ENCODE assay signal across 23 cellular contexts in genomic region chr10:80274396-80275134, GRCh38. TPM values are rescaled to one million over a fixed set of nuclear protein-coding genes. Genes with fewer than 3 reads are reported as not detected.
DNase-seq lines count a peak whose midpoint lies in the region; ATAC-seq and TF ChIP-seq lines count a peak whose summit lies in the region.
"Had no signal": no experiment of that assay in that cellular context is flagged by ENCODE, and none has a peak within 500 bp of the region (broad histone marks: within the 10 kb centered on the region; RNA-seq: fewer than 3 reads in every experiment).

No MANE protein-coding gene starts in this region.

- H4K20me1 ChIP-seq in osteoblast (ENCODE audit: insufficient read depth, low read length), result no peaks in the 10 kb centered on the region
- H4K20me1 ChIP-seq: BLaER1 had no signal

- no peak overlapping the region for H2AFZ ChIP-seq in osteoblast (ENCODE audit: low read length)

- H3K36me3 ChIP-seq in right atrium auricular region, result no peaks in the 10 kb centered on the region
- no peaks in the 10 kb centered on the region for H3K36me3 ChIP-seq in heart left ventricle
- peaks cover 15 to 60% (median 57%) of the 10 kb centered on the region in 4 donors for H3K36me3 ChIP-seq in liver (ENCODE audit: control insufficient read depth in 4 of 4, insufficient read depth in 3 of 4, low read depth in 1 of 4, low read length in 3 of 4)
- no peaks in the 10 kb centered on the region for H3K36me3 ChIP-seq in osteoblast (ENCODE audit: insufficient read depth, low read length)
- H3K36me3 ChIP-seq: BLaER1, SJCRH30 had no signal

- DNase-seq in right atrium auricular region (ENCODE audit: low spot score) (peak; percentile 18), heart left ventricle (no peak), osteoblast (ENCODE audit: insufficient read length, low spot score, missing footprints) (peak; percentile 53), SIG-M5 treated with dmso at 0.1 percent for 504 hours (lab: John Stamatoyannopoulos, UW; ENCODE audit: unreplicated experiment) (no peak), COLO829 (ENCODE audit: low spot score) (no peak)
- DNase-seq in stimulated activated CD4-positive, alpha-beta T cell treated with anti-CD3 and anti-CD28 coated beads, Interleukin-2, amount 100 ng/mL, for 24 hours, result no peak
- DNase-seq: CD4-positive, CD25-positive, alpha-beta regulatory T cell; DMS53; HCEC 1CT; MM.1S; NCI-H2029; NCI-H446 treated with DMSO at 0.1 percent for 48 hours; NCI-H526; NCI-H82; NK-92 treated with Interleukin-12 subunit alpha and Interleukin-12 subunit beta, amount 100 ng/mL, for 24 hours; PC-3; SJCRH30 had no signal

- intact Hi-C loops in heart left ventricle (cut with DNase I), result no loop called here

- H3K27ac ChIP-seq in right atrium auricular region (no peak overlapping the region), heart left ventricle (no peak overlapping the region), liver (ENCODE audit: low read depth in 1 of 2, low read length in 2 of 2) (peak overlapping the region; percentile 8 to 33), osteoblast (ENCODE audit: low read depth, low read length) (no peak overlapping the region)
- H3K27ac ChIP-seq: BLaER1, KMS-11, SJCRH30 had no signal

- TF ChIP-seq RAD21 in liver (IDR thresholded peaks at IDR 0.05), result no peak

- no peak overlapping the region for H3K4me3 ChIP-seq in right atrium auricular region
- no peak overlapping the region for H3K4me3 ChIP-seq in heart left ventricle
- H3K4me3 ChIP-seq in liver (ENCODE audit: low read depth in 1 of 3, low read length in 3 of 3), result no peak overlapping the region
- H3K4me3 ChIP-seq in osteoblast (ENCODE audit: insufficient read depth, low read length), result no peak overlapping the region
- H3K4me3 ChIP-seq: BLaER1, SJCRH30 had no signal

- ATAC-seq in heart left ventricle (no peak), HG03039 (IDR thresholded peaks at IDR 0.05; ENCODE audit: unreplicated experiment) (no peak)
- ATAC-seq: PC-3 had no signal

- TF ChIP-seq POLR2A in heart left ventricle (IDR thresholded peaks at IDR 0.05), result no peak

- peaks cover 0 to 15% of the 10 kb centered on the region in 2 donors for H3K4me1 ChIP-seq in right atrium auricular region
- H3K4me1 ChIP-seq in heart left ventricle, result peaks cover 0 to 13% (median 0%) of the 10 kb centered on the region in 12 donors
- peaks cover 17 to 69% (median 46%) of the 10 kb centered on the region in 4 donors for H3K4me1 ChIP-seq in liver (ENCODE audit: control insufficient read depth in 4 of 4, insufficient read depth in 4 of 4, low read length in 3 of 4)
- no peaks in the 10 kb centered on the region for H3K4me1 ChIP-seq in osteoblast (ENCODE audit: insufficient read depth, low read length)
- H3K4me1 ChIP-seq: SJCRH30 had no signal

- no peak overlapping the region for H3K4me2 ChIP-seq in osteoblast (ENCODE audit: insufficient read depth, low read length)
- H3K4me2 ChIP-seq: BLaER1, KMS-11 had no signal

- no peak overlapping the region for H3K9ac ChIP-seq in liver (ENCODE audit: low read depth in 1 of 2, low read length in 2 of 2)
- H3K9ac ChIP-seq: BLaER1, KMS-11 had no signal

- H3K79me2 ChIP-seq in osteoblast (ENCODE audit: insufficient read depth, low read length), result no peaks in the 10 kb centered on the region

- no peaks in the 10 kb centered on the region for H3K27me3 ChIP-seq in right atrium auricular region
- no peaks in the 10 kb centered on the region for H3K27me3 ChIP-seq in heart left ventricle
- H3K27me3 ChIP-seq in liver (ENCODE audit: control insufficient read depth in 4 of 4, insufficient read depth in 4 of 4, low read length in 3 of 4), result no peaks in the 10 kb centered on the region
- H3K27me3 ChIP-seq in osteoblast (ENCODE audit: insufficient read depth, low read length), result peaks cover 14% of the 10 kb centered on the region
- H3K27me3 ChIP-seq: BLaER1, SJCRH30 had no signal

- TF ChIP-seq CTCF in right atrium auricular region (IDR thresholded peaks at IDR 0.05), result no peak
- TF ChIP-seq CTCF in heart left ventricle (IDR thresholded peaks at IDR 0.05), result no peak
- TF ChIP-seq CTCF in liver (IDR thresholded peaks at IDR 0.05; ENCODE audit: low read depth, low read length, missing input control), result no peak
- no peak for TF ChIP-seq CTCF in osteoblast (IDR thresholded peaks at IDR 0.05; ENCODE audit: extremely low read depth, low read depth, low read length)

- 89 to 97% (median 91%) methylated on average over 16 to 18 of the region's 18 CpGs for WGBS in heart left ventricle, 4 donors
- 75% methylated on average over 18 of the region's 18 CpGs for WGBS in liver

- no peaks in the 10 kb centered on the region for H3K9me3 ChIP-seq in right atrium auricular region
- H3K9me3 ChIP-seq in heart left ventricle, result no peaks in the 10 kb centered on the region
- H3K9me3 ChIP-seq in liver (ENCODE audit: control insufficient read depth in 4 of 4, low read length in 3 of 4), result no peaks in the 10 kb centered on the region
- H3K9me3 ChIP-seq in osteoblast (ENCODE audit: low read depth, low read length), result no peaks in the 10 kb centered on the region
- H3K9me3 ChIP-seq: BLaER1, SJCRH30 had no signal

TF ChIP-seq in liver, 16 proteins besides CTCF, POLR2A, EP300 and RAD21:
- TF ChIP-seq YY1 (IDR thresholded peaks at IDR 0.05) (no peak), GABPA (IDR thresholded peaks at IDR 0.05 in 1 of 2, conservative IDR thresholded peaks at IDR 0.05 in 1 of 2) (no peak), RXRA (IDR thresholded peaks at IDR 0.05) (no peak), HNF4A (conservative IDR thresholded peaks at IDR 0.05) (peak in 1 of 2 donors; percentile 31), FOXA2 (IDR thresholded peaks at IDR 0.05) (no peak), FOXA1 (IDR thresholded peaks at IDR 0.05) (no peak), REST (IDR thresholded peaks at IDR 0.05) (no peak), HNF4G (IDR thresholded peaks at IDR 0.05) (no peak)
TF ChIP-seq in liver: peak in this region for 1.

RNA-seq across cellular contexts. Expression of gene MAT1A, which starts 14.9 kb away (rescaled TPM):
- total RNA-seq in right atrium auricular region, result not detected
- 1 to 10 TPM in 1 of 9 donors, under 1 TPM in 3, not detected in 5; 0.07 to 1.1 (median 0.46) TPM for total RNA-seq in heart left ventricle
- not detected for polyA plus RNA-seq in heart left ventricle
- total RNA-seq in liver, result 100 to 1,000 TPM; 179 to 662 TPM
- 100 to 1,000 TPM; 327 to 759 TPM for polyA plus RNA-seq in liver
- not detected in 2 replicates for total RNA-seq in osteoblast
- total RNA-seq: CD4-positive, CD25-positive, alpha-beta regulatory T cell; PC-3; SJCRH30 had no signal
- polyA plus RNA-seq: AG04450; CD4-positive, CD25-positive, alpha-beta regulatory T cell; IgD-negative memory B cell had no signal

Comparison
In these comparisons a context has a peak if more than half of its experiments do, and no peak if none do; other contexts are left out.
1. DNase-seq: peak in right atrium auricular region (single experiment) and osteoblast (single experiment); none in heart left ventricle (0 of 5), SIG-M5 treated with dmso at 0.1 percent for 504 hours (single experiment), COLO829 (single experiment) and stimulated activated CD4-positive, alpha-beta T cell treated with anti-CD3 and anti-CD28 coated beads, Interleukin-2, amount 100 ng/mL, for 24 hours (0 of 2).
2. H3K27ac ChIP-seq: peak in liver (2 of 2); none in right atrium auricular region (0 of 2), heart left ventricle (0 of 12) and osteoblast (single experiment).
3. RNA of gene MAT1A, which starts 14.9 kb away (total RNA-seq): 179 to 662 TPM in liver; not detected in right atrium auricular region, 0.07 to 1.1 TPM in heart left ventricle and not detected in osteoblast; every median in the first group is over 10 times any median in the second.